18 cellular contexts compared by ENCODE assay signal in genomic region chr5:36156619-36157018, GRCh38. TPM values are rescaled to one million over a fixed set of nuclear protein-coding genes. Genes with fewer than 3 reads are reported as not detected.
DNase-seq lines count a peak whose midpoint lies in the region; ATAC-seq, FAIRE-seq and TF ChIP-seq lines count a peak whose summit lies in the region.
"Had no signal": no experiment of that assay in that cellular context is flagged by ENCODE, and none has a peak within 500 bp of the region (broad histone marks: within the 10 kb centered on the region; RNA-seq: fewer than 3 reads in every experiment).

No MANE protein-coding gene starts in this region.

- CTCF ChIA-PET in HepG2 (lab: Yijun Ruan, JAX; ENCODE audit: low intra/inter-chr PET ratio, low total read pairs) (no interaction called here), mammary epithelial cell (lab: Charles Lee; ENCODE audit: low non-redundant PET) (no interaction called here), HEK293T (lab: Yijun Ruan, JAX) (no interaction called here)

- no peak for TF ChIP-seq POLR2A in HepG2 (IDR thresholded peaks at IDR 0.05; ENCODE audit: insufficient read depth in 1 of 2, low read depth in 2 of 2, low read length in 2 of 2)
- no peak for TF ChIP-seq POLR2A in right lobe of liver (IDR thresholded peaks at IDR 0.05)

- H3K27ac ChIP-seq in HepG2 (ENCODE audit: extremely low read length, insufficient read depth, low read length): peak overlapping the region; percentile 29
- no peak overlapping the region for H3K27ac ChIP-seq in right lobe of liver
- H3K27ac ChIP-seq in mammary epithelial cell (ENCODE audit: insufficient read depth, low read depth, low read length): peak overlapping the region; percentile 41
- peak overlapping the region; percentile 38 for H3K27ac ChIP-seq in keratinocyte (ENCODE audit: control insufficient read depth, insufficient read depth, low read length)
- H3K27ac ChIP-seq: lower lobe of right lung, thoracic aorta had no signal

- no peaks in the 10 kb centered on the region for H3K9me1 ChIP-seq in keratinocyte (ENCODE audit: control insufficient read depth, extremely low read depth, insufficient read depth, low read length)

- H3K79me2 ChIP-seq in HepG2 (ENCODE audit: insufficient read depth, low read length) (peaks cover 55% of the 10 kb centered on the region), mammary epithelial cell (ENCODE audit: insufficient read depth, low read length) (peaks cover 77% of the 10 kb centered on the region), keratinocyte (ENCODE audit: control insufficient read depth, insufficient read depth, low read length) (peaks cover 52% of the 10 kb centered on the region)

- H3K27me3 Mint-ChIP-seq in CD14-positive monocyte (ENCODE audit: low read depth in 3 of 3): no peaks in the 10 kb centered on the region
- H3K27me3 Mint-ChIP-seq: activated naive CD4-positive, alpha-beta T cell treated with anti-CD3 and anti-CD28 coated beads, Interleukin-2, amount 10 ng/mL, durations not matched to agents 7 days and 5 days had no signal

- H4K20me1 ChIP-seq in HepG2 (ENCODE audit: insufficient read depth, low read length) (no peaks in the 10 kb centered on the region; the same call in 1 of the 2 replicates), mammary epithelial cell (ENCODE audit: insufficient read depth, low read length) (no peaks in the 10 kb centered on the region), keratinocyte (ENCODE audit: control insufficient read depth, extremely low read depth, insufficient read depth, low read length) (no peaks in the 10 kb centered on the region)

- H3K27me3 ChIP-seq in HepG2 (ENCODE audit: control insufficient read depth in 1 of 2, insufficient read depth in 2 of 2, low read length in 2 of 2) (no peaks in the 10 kb centered on the region; a peak in 1 of 5 replicates), right lobe of liver (no peaks in the 10 kb centered on the region), mammary epithelial cell (ENCODE audit: insufficient read depth, low read length) (no peaks in the 10 kb centered on the region), keratinocyte (ENCODE audit: control insufficient read depth, extremely low read depth, insufficient read depth, low read length) (no peaks in the 10 kb centered on the region)

- H3K4me2 ChIP-seq in HepG2 (ENCODE audit: low read depth, low read length) (peak overlapping the region; percentile 32; the same call in 1 of the 2 replicates), mammary epithelial cell (ENCODE audit: insufficient read depth, low read depth, low read length) (peak overlapping the region; percentile 60), keratinocyte (ENCODE audit: control insufficient read depth, extremely low read depth, insufficient read depth, low read depth, low read length) (peak overlapping the region; percentile 43)

- H3K9me3 ChIP-seq in HepG2 (ENCODE audit: low read length): no peaks in the 10 kb centered on the region
- no peaks in the 10 kb centered on the region for H3K9me3 ChIP-seq in right lobe of liver
- no peaks in the 10 kb centered on the region for H3K9me3 ChIP-seq in mammary epithelial cell (replicated peaks; ENCODE audit: insufficient read depth, low read length)
- no peaks in the 10 kb centered on the region for H3K9me3 ChIP-seq in keratinocyte (ENCODE audit: control insufficient read depth, low read depth, low read length)
- H3K9me3 ChIP-seq: lower lobe of right lung, thoracic aorta had no signal

- TF ChIP-seq CTCF in HepG2 (CRISPR knock-in tag; IDR thresholded peaks at IDR 0.05) (no peak), right lobe of liver (IDR thresholded peaks at IDR 0.05) (no peak), mammary epithelial cell (conservative IDR thresholded peaks at IDR 0.05 in 1 of 2, IDR thresholded peaks at IDR 0.05 in 1 of 2; ENCODE audit: extremely low read depth in 1 of 2, insufficient read depth in 1 of 2, low read depth in 1 of 2, low read length in 2 of 2) (no peak), keratinocyte (optimal IDR thresholded peaks at IDR 0.05 in 1 of 3, IDR thresholded peaks at IDR 0.05 in 1 of 3, conservative IDR thresholded peaks at IDR 0.05 in 1 of 3; ENCODE audit: extremely low read depth in 1 of 3, insufficient read depth in 2 of 3, low read length in 3 of 3) (no peak), CD14-positive monocyte (IDR thresholded peaks at IDR 0.05) (no peak)

- H3K36me3 ChIP-seq in HepG2 (replicated peaks in 1 of 2; ENCODE audit: control insufficient read depth in 1 of 2, insufficient read depth in 2 of 2, low read length in 2 of 2) (peaks cover 17 to 67% of the 10 kb centered on the region in 2 experiments), right lobe of liver (peaks cover 0 to 4% (median 1%) of the 10 kb centered on the region in 4 donors), mammary epithelial cell (ENCODE audit: insufficient read depth, low read length) (peaks cover 7% of the 10 kb centered on the region), keratinocyte (ENCODE audit: control insufficient read depth in 2 of 2, extremely low read depth in 1 of 2, insufficient read depth in 2 of 2, low read length in 2 of 2) (peaks cover 8 to 18% of the 10 kb centered on the region in 2 experiments)

- BruUV-seq in HepG2 (replicated peaks; lab: Mats Ljungman, UMichigan): no TSS peak
- BruUV-seq in mammary epithelial cell (replicated peaks; lab: Mats Ljungman, UMichigan): TSS peak; percentile 18

- in situ Hi-C loops in HepG2 (cut with HindIII; ENCODE audit: extremely low pct_ligation_motif_present, low pct_unique_long_range_greater_than_20kb) (no loop called here), mammary epithelial cell (cut with MboI; ENCODE audit: low sequenced_read_pairs in 2 of 2) (no loop called here)

- dilution Hi-C loops in mammary epithelial cell (cut with HindIII; ENCODE audit: low sequenced_read_pairs) (no loop called here), keratinocyte (cut with MboI; ENCODE audit: extremely low pct_ligation_motif_present, low sequenced_read_pairs) (no loop called here)

- 50% methylated on average over 1 of the region's 1 CpG for WGBS in HepG2 (ENCODE audit: low lambda C conversion rate)
- WGBS in right lobe of liver (ENCODE audit: insufficient coverage, low coverage, low lambda C conversion rate, missing lambda C conversion rate): 75% methylated on average over 1 of the region's 1 CpG
- WGBS in mammary epithelial cell (ENCODE audit: low coverage, missing lambda C conversion rate): 0% methylated on average over 1 of the region's 1 CpG

- no peak for ATAC-seq in HepG2
- ATAC-seq in right lobe of liver: no peak
- ATAC-seq: HCT116, lower lobe of right lung had no signal

- peaks cover 47 to 67% of the 10 kb centered on the region in 2 donors for H3K36me3 Mint-ChIP-seq in CD14-positive monocyte

- H3K9me3 Mint-ChIP-seq in CD14-positive monocyte: peaks cover 0 to 2% (median 0%) of the 10 kb centered on the region in 7 donors
- H3K9me3 Mint-ChIP-seq: activated naive CD4-positive, alpha-beta T cell treated with anti-CD3 and anti-CD28 coated beads, Interleukin-2, amount 10 ng/mL, durations not matched to agents 7 days and 5 days had no signal

- peaks cover 86% of the 10 kb centered on the region for H3K4me1 ChIP-seq in HepG2 (ENCODE audit: insufficient read depth, low read length)
- H3K4me1 ChIP-seq in right lobe of liver: peaks cover 0 to 47% (median 17%) of the 10 kb centered on the region in 4 donors
- peaks cover 39% of the 10 kb centered on the region for H3K4me1 ChIP-seq in mammary epithelial cell (ENCODE audit: insufficient read depth, low read length)
- H3K4me1 ChIP-seq in keratinocyte (ENCODE audit: control insufficient read depth, extremely low read depth, insufficient read depth, low read length): peaks cover 41% of the 10 kb centered on the region

- no peak overlapping the region for H3K9ac ChIP-seq in HepG2 (ENCODE audit: insufficient read depth, low read depth, low read length)
- H3K9ac ChIP-seq in mammary epithelial cell (ENCODE audit: insufficient read depth, low read length): no peak overlapping the region
- no peak overlapping the region for H3K9ac ChIP-seq in keratinocyte (ENCODE audit: control insufficient read depth, extremely low read depth, insufficient read depth, low read length)

- DNase-seq in HepG2 (ENCODE audit: low spot score): peak; percentile 29
- DNase-seq in right lobe of liver: no peak
- no peak for DNase-seq in mammary epithelial cell
- peak; percentile 28 for DNase-seq in keratinocyte (ENCODE audit: low read depth, low spot score)
- no peak for DNase-seq in CD14-positive monocyte (ENCODE audit: low spot score)
- no peak for DNase-seq in RKO (ENCODE audit: low spot score)
- no peak for DNase-seq in HEK293T (ENCODE audit: extremely low spot score)
- no peak for DNase-seq in posterior vena cava (ENCODE audit: low spot score)
- DNase-seq: activated CD8-positive, alpha-beta memory T cell treated with anti-CD3 and anti-CD28 coated beads for 24 hours; activated naive CD4-positive, alpha-beta T cell treated with anti-CD3 and anti-CD28 coated beads, Interleukin-2, amount 10 ng/mL, durations not matched to agents 7 days and 5 days; cortex of kidney; DMS79; head of caudate nucleus; KBM-7; lower lobe of right lung had no signal

- no peak overlapping the region for H3K27ac Mint-ChIP-seq in CD14-positive monocyte
- H3K27ac Mint-ChIP-seq: activated naive CD4-positive, alpha-beta T cell treated with anti-CD3 and anti-CD28 coated beads, Interleukin-2, amount 10 ng/mL, durations not matched to agents 7 days and 5 days had no signal

- no peak for TF ChIP-seq RAD21 in HepG2 (CRISPR knock-in tag; IDR thresholded peaks at IDR 0.05)

- no peak overlapping the region for H3K4me3 ChIP-seq in HepG2 (replicated peaks in 1 of 3; ENCODE audit: insufficient read depth in 1 of 3, low read depth in 2 of 3, low read length in 3 of 3)
- H3K4me3 ChIP-seq in right lobe of liver: no peak overlapping the region
- no peak overlapping the region for H3K4me3 ChIP-seq in mammary epithelial cell (replicated peaks in 1 of 3; ENCODE audit: insufficient read depth in 1 of 3, low read depth in 2 of 3, low read length in 3 of 3)
- no peak overlapping the region for H3K4me3 ChIP-seq in keratinocyte (ENCODE audit: control insufficient read depth in 2 of 3, extremely low read depth in 1 of 3, insufficient read depth in 2 of 3, low read depth in 1 of 3, low read length in 3 of 3)
- H3K4me3 ChIP-seq: lower lobe of right lung, thoracic aorta had no signal

- no peak overlapping the region for H3K4me3 Mint-ChIP-seq in CD14-positive monocyte
- H3K4me3 Mint-ChIP-seq: activated naive CD4-positive, alpha-beta T cell treated with anti-CD3 and anti-CD28 coated beads, Interleukin-2, amount 10 ng/mL, durations not matched to agents 7 days and 5 days had no signal

- H2AFZ ChIP-seq in HepG2 (ENCODE audit: low read length) (no peak overlapping the region), mammary epithelial cell (ENCODE audit: low read depth, low read length) (no peak overlapping the region), keratinocyte (ENCODE audit: control insufficient read depth, low read length) (no peak overlapping the region)

- POLR2A ChIA-PET in HepG2 (lab: Yijun Ruan, JAX) (no interaction called here), HEK293T (lab: Yijun Ruan, JAX) (interaction anchor here (0.8 kb wide), 1 partner anchor 86 kb away, joined by 3 read pairs; the partner anchor contains the start of gene NADK2)

- FAIRE-seq in HepG2 (lab: Jason Lieb, UNC) (no peak), keratinocyte (lab: Jason Lieb, UNC) (no peak)
- FAIRE-seq: A204.1 had no signal

- H3K4me1 Mint-ChIP-seq in CD14-positive monocyte: peaks cover 39% of the 10 kb centered on the region

- intact Hi-C loops in HepG2 (cut with micrococcal nuclease; ENCODE audit: unreplicated experiment) (loop anchor here (10.0 kb wide), 1 partner anchor 718 kb away; the partner anchor contains the start of gene NIPBL), right lobe of liver (cut with DNase I) (no loop called here), mammary epithelial cell (cut with micrococcal nuclease) (loop anchor here (1.0 kb wide), 1 partner anchor 86 kb away; no protein-coding TSS in a partner anchor), CD14-positive monocyte (cut with micrococcal nuclease) (no loop called here), posterior vena cava (cut with DNase I) (no loop called here)

- TF ChIP-seq EP300 in HepG2 (IDR thresholded peaks at IDR 0.05; ENCODE audit: low read depth in 2 of 2, low read length in 2 of 2) (no peak), HepG2 (CRISPR knock-in tag; IDR thresholded peaks at IDR 0.05; ENCODE audit: borderline replicate concordance) (no peak)

RNA-seq across cellular contexts. Expression of gene SKP2, which starts 4.7 kb away (rescaled TPM):
- 84.1 and 121 TPM in 2 replicates for total RNA-seq in HepG2 (2016; rRNA removed; fragmentation: Illumina TruSeq; extraction: Trizol)
- total RNA-seq in HepG2 (2016; cell fraction: cytosol; rRNA removed; fragmentation: Illumina TruSeq; extraction: Trizol; ENCODE audit: low read depth): 34.3 and 35.7 TPM in 2 replicates
- 83.8 and 119 TPM in 2 replicates for total RNA-seq in HepG2 (2016; cell fraction: insoluble cytoplasmic fraction; rRNA removed; fragmentation: Illumina TruSeq; extraction: Trizol)
- total RNA-seq in HepG2 (2016; cell fraction: membrane; rRNA removed; fragmentation: Illumina TruSeq; extraction: Trizol): 103 and 105 TPM in 2 replicates
- 51.9 and 54.0 TPM in 2 replicates for total RNA-seq in HepG2 (2016; cell fraction: nucleus; rRNA removed; fragmentation: Illumina TruSeq; extraction: Trizol)
- 24.7 and 29.6 TPM in 2 replicates for polyA plus RNA-seq in HepG2 (2011; rRNA removed)
- polyA plus RNA-seq in HepG2 (2011; cell fraction: cytosol; rRNA removed): 20.2 and 23.0 TPM in 2 replicates
- polyA plus RNA-seq in HepG2 (2011; cell fraction: nucleus; rRNA removed): 19.4 and 21.5 TPM in 2 replicates
- 16.6 and 29.1 TPM in 2 replicates for polyA plus RNA-seq in HepG2 (2012)
- polyA plus RNA-seq in HepG2 (2016; cell fraction: cytosol; fragmentation: Illumina TruSeq; extraction: Trizol; ENCODE audit: low read depth): 24.9 and 29.5 TPM in 2 replicates
- polyA plus RNA-seq in HepG2 (2016; cell fraction: insoluble cytoplasmic fraction; fragmentation: Illumina TruSeq; extraction: Trizol; ENCODE audit: low read depth): 84.4 and 87.1 TPM in 2 replicates
- polyA plus RNA-seq in HepG2 (2016; cell fraction: membrane; fragmentation: Illumina TruSeq; extraction: Trizol; ENCODE audit: low read depth): 49.9 and 54.3 TPM in 2 replicates
- polyA plus RNA-seq in HepG2 (2016; cell fraction: nucleus; fragmentation: Illumina TruSeq; extraction: Trizol; ENCODE audit: insufficient read depth, low read depth): 55.5 and 56.1 TPM in 2 replicates
- 46.3 and 180 TPM in 2 replicates for polyA minus RNA-seq in HepG2 (2011; rRNA and poly(A)+ RNA removed; ENCODE audit: low replicate concordance)
- 23.5 and 24.9 TPM in 2 replicates for polyA minus RNA-seq in HepG2 (2011; cell fraction: cytosol; rRNA and poly(A)+ RNA removed)
- 30.7 and 31.5 TPM in 2 replicates for polyA minus RNA-seq in HepG2 (2011; cell fraction: nucleus; rRNA and poly(A)+ RNA removed)
- 10 to 100 TPM; 11.8 to 25.0 (median 17.3) TPM for total RNA-seq in right lobe of liver
- 10 to 100 TPM; 39.3 to 53.3 TPM for total RNA-seq in mammary epithelial cell
- polyA plus RNA-seq in mammary epithelial cell: 29.4 TPM
- 80.3 TPM for polyA minus RNA-seq in mammary epithelial cell
- 28.3 to 35.3 TPM (median 34.6 TPM) in 3 replicates for polyA plus RNA-seq in keratinocyte
- 7.8 TPM for polyA plus RNA-seq in keratinocyte (2011; ENCODE audit: low read depth)
- 26.9 and 29.9 TPM in 2 replicates for polyA plus RNA-seq in keratinocyte (2011; cell fraction: cytosol; rRNA removed)
- 26.6 and 34.8 TPM in 2 replicates for polyA plus RNA-seq in keratinocyte (2011; cell fraction: nucleus; rRNA removed)
- 7.8 and 24.8 TPM in 2 replicates for polyA plus RNA-seq in keratinocyte (2012; ENCODE audit: low replicate concordance)
- polyA minus RNA-seq in keratinocyte: 42.1 to 84.4 TPM (median 67.8 TPM) in 3 replicates
- 33.6 TPM for polyA minus RNA-seq in keratinocyte (2011; cell fraction: cytosol; rRNA and poly(A)+ RNA removed)
- polyA minus RNA-seq in keratinocyte (2011; cell fraction: nucleus; rRNA and poly(A)+ RNA removed): 24.4 and 40.3 TPM in 2 replicates
- polyA plus RNA-seq in CD14-positive monocyte: 10 to 100 TPM; 15.5 to 18.0 TPM
- total RNA-seq in posterior vena cava: 10 to 100 TPM in 1 of 2 donors, 1 to 10 TPM in 1; 8.9 to 14.7 TPM

RNA-seq across cellular contexts. Expression of gene LMBRD2, which starts 4.9 kb away (rescaled TPM):
- 1.8 and 4.7 TPM in 2 replicates for total RNA-seq in HepG2 (2016; rRNA removed; fragmentation: Illumina TruSeq; extraction: Trizol)
- 0.51 and 0.88 TPM in 2 replicates for total RNA-seq in HepG2 (2016; cell fraction: cytosol; rRNA removed; fragmentation: Illumina TruSeq; extraction: Trizol; ENCODE audit: low read depth)
- total RNA-seq in HepG2 (2016; cell fraction: insoluble cytoplasmic fraction; rRNA removed; fragmentation: Illumina TruSeq; extraction: Trizol): 1.9 and 2.6 TPM in 2 replicates
- total RNA-seq in HepG2 (2016; cell fraction: membrane; rRNA removed; fragmentation: Illumina TruSeq; extraction: Trizol): 0.83 and 1.1 TPM in 2 replicates
- 6.0 and 7.7 TPM in 2 replicates for total RNA-seq in HepG2 (2016; cell fraction: nucleus; rRNA removed; fragmentation: Illumina TruSeq; extraction: Trizol)
- polyA plus RNA-seq in HepG2 (2011; rRNA removed): 2.0 TPM in 2 replicates
- polyA plus RNA-seq in HepG2 (2011; cell fraction: cytosol; rRNA removed): 0.43 and 0.82 TPM in 2 replicates
- polyA plus RNA-seq in HepG2 (2011; cell fraction: nucleus; rRNA removed): 2.0 and 2.2 TPM in 2 replicates
- polyA plus RNA-seq in HepG2 (2012): 2.1 and 2.8 TPM in 2 replicates
- polyA plus RNA-seq in HepG2 (2016; cell fraction: cytosol; fragmentation: Illumina TruSeq; extraction: Trizol; ENCODE audit: low read depth): 0.12 and 0.41 TPM in 2 replicates
- polyA plus RNA-seq in HepG2 (2016; cell fraction: insoluble cytoplasmic fraction; fragmentation: Illumina TruSeq; extraction: Trizol; ENCODE audit: low read depth): 1.1 and 1.2 TPM in 2 replicates
- polyA plus RNA-seq in HepG2 (2016; cell fraction: membrane; fragmentation: Illumina TruSeq; extraction: Trizol; ENCODE audit: low read depth): 0.27 and 0.40 TPM in 2 replicates
- 4.2 and 5.2 TPM in 2 replicates for polyA plus RNA-seq in HepG2 (2016; cell fraction: nucleus; fragmentation: Illumina TruSeq; extraction: Trizol; ENCODE audit: insufficient read depth, low read depth)
- 3.3 and 13.6 TPM in 2 replicates for polyA minus RNA-seq in HepG2 (2011; rRNA and poly(A)+ RNA removed; ENCODE audit: low replicate concordance)
- polyA minus RNA-seq in HepG2 (2011; cell fraction: cytosol; rRNA and poly(A)+ RNA removed): 2.8 and 4.0 TPM in 2 replicates
- 6.8 and 9.4 TPM in 2 replicates for polyA minus RNA-seq in HepG2 (2011; cell fraction: nucleus; rRNA and poly(A)+ RNA removed)
- 10 to 100 TPM in 5 of 6 experiments, 1 to 10 TPM in 1; 8.0 to 13.0 (median 10.5) TPM for total RNA-seq in right lobe of liver
- total RNA-seq in mammary epithelial cell: 10 to 100 TPM in 1 of 2 donors, 1 to 10 TPM in 1; 8.8 to 20.5 TPM
- polyA plus RNA-seq in mammary epithelial cell: 1.7 TPM
- polyA minus RNA-seq in mammary epithelial cell: 4.2 TPM
- polyA plus RNA-seq in keratinocyte: 1.8 to 5.0 TPM (median 4.7 TPM) in 3 replicates
- 76.1 TPM for polyA plus RNA-seq in keratinocyte (2011; ENCODE audit: low read depth)
- polyA plus RNA-seq in keratinocyte (2011; cell fraction: cytosol; rRNA removed): 1.4 and 2.4 TPM in 2 replicates
- polyA plus RNA-seq in keratinocyte (2011; cell fraction: nucleus; rRNA removed): 5.2 and 7.7 TPM in 2 replicates
- 2.1 and 4.8 TPM in 2 replicates for polyA plus RNA-seq in keratinocyte (2012; ENCODE audit: low replicate concordance)
- polyA minus RNA-seq in keratinocyte: 3.3 to 9.2 TPM (median 7.7 TPM) in 3 replicates
- polyA minus RNA-seq in keratinocyte (2011; cell fraction: cytosol; rRNA and poly(A)+ RNA removed): 3.6 TPM
- polyA minus RNA-seq in keratinocyte (2011; cell fraction: nucleus; rRNA and poly(A)+ RNA removed): 12.9 and 21.0 TPM in 2 replicates
- 1 to 10 TPM; 2.1 to 6.4 TPM for polyA plus RNA-seq in CD14-positive monocyte
- total RNA-seq in posterior vena cava: 10 to 100 TPM; 12.3 to 14.9 TPM

Comparison
In these comparisons a context has a peak if more than half of its experiments do, and no peak if none do; other contexts are left out.
1. DNase-seq: peak in HepG2 (single experiment) and keratinocyte (single experiment); none in right lobe of liver (0 of 3), mammary epithelial cell (single experiment), CD14-positive monocyte (single experiment), RKO (single experiment), HEK293T (single experiment) and posterior vena cava (single experiment).
2. H3K27ac ChIP-seq: peak in HepG2 (single experiment), mammary epithelial cell (single experiment) and keratinocyte (single experiment); none in right lobe of liver (0 of 3).
3. intact Hi-C loops: an anchor here in HepG2 (10.0 kb wide) and mammary epithelial cell (1.0 kb wide); none called in right lobe of liver, CD14-positive monocyte and posterior vena cava.
4. Peak in every context shown above with its lines, with median percentiles within 50 percentile points of each other: H3K4me2 ChIP-seq.